Comparison of ENCODE assay signal across 13 cellular contexts in genomic region chr2:727071-727470, GRCh38. TPM values are rescaled to one million over a fixed set of nuclear protein-coding genes. Genes with fewer than 3 reads are reported as not detected.
DNase-seq lines count a peak whose midpoint lies in the region; ATAC-seq and TF ChIP-seq lines count a peak whose summit lies in the region.
"Had no signal": no experiment of that assay in that cellular context is flagged by ENCODE, and none has a peak within 500 bp of the region (broad histone marks: within the 10 kb centered on the region; RNA-seq: fewer than 3 reads in every experiment).

No MANE protein-coding gene starts in this region.

- no peak for DNase-seq in Peyer's patch
- no peak for DNase-seq in left lung
- no peak for DNase-seq in COLO668 (lab: John Stamatoyannopoulos, UW; ENCODE audit: unreplicated experiment)
- no peak for DNase-seq in psoas muscle
- DNase-seq: DMS79 treated with DMSO at 0.1 percent for 48 hours; H9; NCI-H226; SIG-M5; stimulated activated CD4-positive, alpha-beta T cell treated with anti-CD3 and anti-CD28 coated beads, Interleukin-2, amount 100 ng/mL, for 48 hours had no signal

- H3K9me3 ChIP-seq in BLaER1, result no peaks in the 10 kb centered on the region
- no peaks in the 10 kb centered on the region for H3K9me3 ChIP-seq in Peyer's patch
- H3K9me3 ChIP-seq in left lung, result no peaks in the 10 kb centered on the region
- no peaks in the 10 kb centered on the region for H3K9me3 ChIP-seq in psoas muscle

- H3K27ac ChIP-seq in BLaER1, result no peak overlapping the region
- no peak overlapping the region for H3K27ac ChIP-seq in Peyer's patch
- H3K27ac ChIP-seq in left lung, result no peak overlapping the region
- H3K27ac ChIP-seq in psoas muscle, result no peak overlapping the region

- TF ChIP-seq POLR2A in Peyer's patch (IDR thresholded peaks at IDR 0.05), result no peak

- intact Hi-C loops in left lung (cut with DNase I) (no loop called here), psoas muscle (cut with DNase I) (no loop called here)

- no peaks in the 10 kb centered on the region for H4K20me1 ChIP-seq in BLaER1

- H3K4me3 ChIP-seq in BLaER1 (no peak overlapping the region), Peyer's patch (no peak overlapping the region), left lung (no peak overlapping the region), psoas muscle (no peak overlapping the region)

- H3K27me3 ChIP-seq in BLaER1 (no peaks in the 10 kb centered on the region), Peyer's patch (no peaks in the 10 kb centered on the region), left lung (peaks cover 0 to 18% of the 10 kb centered on the region in 2 donors), psoas muscle (ENCODE audit: insufficient read depth in 3 of 3, low read length in 2 of 3) (peaks cover 0 to 10% (median 3%) of the 10 kb centered on the region in 3 donors)

- H3K4me2 ChIP-seq in BLaER1, result peak overlapping the region; percentile 3; the same call in 1 of the 2 replicates

- no peak for TF ChIP-seq CTCF in Peyer's patch (IDR thresholded peaks at IDR 0.05)
- TF ChIP-seq CTCF in left lung (IDR thresholded peaks at IDR 0.05), result no peak
- TF ChIP-seq CTCF in psoas muscle (IDR thresholded peaks at IDR 0.05), result no peak

- no peaks in the 10 kb centered on the region for H3K36me3 ChIP-seq in BLaER1
- no peaks in the 10 kb centered on the region for H3K36me3 ChIP-seq in Peyer's patch
- H3K36me3 ChIP-seq in left lung, result no peaks in the 10 kb centered on the region
- H3K36me3 ChIP-seq in psoas muscle (ENCODE audit: insufficient read depth in 1 of 2, low read depth in 1 of 2), result no peaks in the 10 kb centered on the region

- H3K4me1 ChIP-seq in BLaER1 (peaks cover 27% of the 10 kb centered on the region), Peyer's patch (no peaks in the 10 kb centered on the region), left lung (no peaks in the 10 kb centered on the region), psoas muscle (no peaks in the 10 kb centered on the region)

- H3K9ac ChIP-seq in BLaER1, result no peak overlapping the region

- ATAC-seq in GM19023 (IDR thresholded peaks at IDR 0.05; ENCODE audit: unreplicated experiment) (peak; percentile 65), GM21737 (IDR thresholded peaks at IDR 0.05; ENCODE audit: unreplicated experiment) (peak; percentile 77), HG03139 (IDR thresholded peaks at IDR 0.05; ENCODE audit: unreplicated experiment) (peak; percentile 90), left lung (no peak), psoas muscle (no peak)

- WGBS in psoas muscle, 3 donors, result 48 to 55% (median 48%) methylated on average over 6 of the region's 6 CpGs

RNA-seq across cellular contexts. Expression of gene TMEM18, which starts 49.9 kb away (rescaled TPM):
- total RNA-seq in Peyer's patch, result 10 to 100 TPM; 13.9 to 22.8 (median 16.4) TPM
- 10 to 100 TPM; 16.9 to 27.3 TPM for total RNA-seq in left lung
- 10 to 100 TPM; 13.3 to 22.6 (median 16.0) TPM for total RNA-seq in psoas muscle
- polyA plus RNA-seq in psoas muscle, result 10 to 100 TPM in 2 of 3 donors, 1 to 10 TPM in 1; 8.2 to 27.9 (median 18.1) TPM

Comparison
In these comparisons a context has a peak if more than half of its experiments do, and no peak if none do; other contexts are left out.
1. ATAC-seq: peak in GM19023 (single experiment), GM21737 (single experiment) and HG03139 (single experiment); none in left lung (single experiment) and psoas muscle (0 of 4).